In genomic region chr10:22717728-22718127, GRCh38 we compare ENCODE assay signal across 25 cellular contexts. TPM values are rescaled to one million over a fixed set of nuclear protein-coding genes. Genes with fewer than 3 reads are reported as not detected.
DNase-seq lines count a peak whose midpoint lies in the region; ATAC-seq and TF ChIP-seq lines count a peak whose summit lies in the region.
"Had no signal": no experiment of that assay in that cellular context is flagged by ENCODE, and none has a peak within 500 bp of the region (broad histone marks: within the 10 kb centered on the region; RNA-seq: fewer than 3 reads in every experiment).

No MANE protein-coding gene starts in this region.

- CTCF ChIA-PET in activated naive CD4-positive, alpha-beta T cell treated with anti-CD3 and anti-CD28 coated beads, Interleukin-2, amount 10 ng/mL, durations not matched to agents 7 days and 5 days (lab: Charles Lee), result interaction anchor here (0.6 to 0.8 kb wide), 2 partner anchors 128 to 143 kb away, joined by 3 to 4 read pairs; no protein-coding TSS in a partner anchor
- CTCF ChIA-PET in activated naive CD4-positive, alpha-beta T cell treated with anti-CD3 and anti-CD28 coated beads for 36 hours (lab: Charles Lee), result interaction anchor here (0.7 kb wide), 1 partner anchor 13 kb away, joined by 3 read pairs; no protein-coding TSS in a partner anchor
- CTCF ChIA-PET in WTC11 (lab: Charles Lee), result no interaction called here

- POLR2A ChIA-PET in WTC11 (lab: Charles Lee), result interaction anchor here (0.7 kb wide), 1 partner anchor 255 kb away, joined by 3 read pairs; no protein-coding TSS in a partner anchor

- no peaks in the 10 kb centered on the region for H3K9me3 ChIP-seq in mucosa of descending colon
- H3K9me3 ChIP-seq: BE2C, BLaER1 had no signal

- peaks cover 5% of the 10 kb centered on the region for H3K36me3 Mint-ChIP-seq in activated naive CD4-positive, alpha-beta T cell treated with anti-CD3 and anti-CD28 coated beads, Interleukin-2, amount 10 ng/mL, durations not matched to agents 7 days and 5 days
- H3K36me3 Mint-ChIP-seq in activated naive CD4-positive, alpha-beta T cell treated with anti-CD3 and anti-CD28 coated beads for 36 hours (ENCODE audit: low read depth), result no peaks in the 10 kb centered on the region
- H3K36me3 Mint-ChIP-seq in WTC11, result no peaks in the 10 kb centered on the region
- no peaks in the 10 kb centered on the region for H3K36me3 Mint-ChIP-seq in neural crest cell (ENCODE audit: low read depth)
- no peaks in the 10 kb centered on the region for H3K36me3 Mint-ChIP-seq in activated CD4-positive, alpha-beta T cell treated with anti-CD3 and anti-CD28 coated beads, Interleukin-2, amount 10 ng/mL, durations not matched to agents 24 days and 14 days (ENCODE audit: low read depth)
- H3K36me3 Mint-ChIP-seq: CD14-positive monocyte; CD4-positive, CD25-positive, alpha-beta regulatory T cell had no signal

- no peak for ATAC-seq in WTC11
- no peak for ATAC-seq in mucosa of descending colon
- ATAC-seq: GM12878 had no signal

- H3K4me1 Mint-ChIP-seq in activated naive CD4-positive, alpha-beta T cell treated with anti-CD3 and anti-CD28 coated beads, Interleukin-2, amount 10 ng/mL, durations not matched to agents 7 days and 5 days, result peaks cover 9% of the 10 kb centered on the region
- H3K4me1 Mint-ChIP-seq in activated naive CD4-positive, alpha-beta T cell treated with anti-CD3 and anti-CD28 coated beads for 36 hours (ENCODE audit: low read depth), result peaks cover 7% of the 10 kb centered on the region
- H3K4me1 Mint-ChIP-seq in WTC11 (peaks cover 13% of the 10 kb centered on the region), neural crest cell (peaks cover 7% of the 10 kb centered on the region)
- H3K4me1 Mint-ChIP-seq in activated CD4-positive, alpha-beta T cell treated with anti-CD3 and anti-CD28 coated beads, Interleukin-2, amount 10 ng/mL, durations not matched to agents 24 days and 14 days, result peaks cover 12% of the 10 kb centered on the region

- H3K36me3 ChIP-seq in mucosa of descending colon (ENCODE audit: low read depth), result no peaks in the 10 kb centered on the region
- H3K36me3 ChIP-seq: BE2C, BLaER1 had no signal

- no peak overlapping the region for H3K4me3 ChIP-seq in mucosa of descending colon
- H3K4me3 ChIP-seq: BLaER1, GM12878 had no signal

- intact Hi-C loops in activated naive CD4-positive, alpha-beta T cell treated with anti-CD3 and anti-CD28 coated beads for 36 hours (cut with micrococcal nuclease), result loop anchor here (10.0 kb wide), 1 partner anchor 1193 kb away; the partner anchor contains the start of gene SKIDA1
- intact Hi-C loops in mucosa of descending colon (cut with DNase I, micrococcal nuclease), result no loop called here
- intact Hi-C loops in activated CD4-positive, alpha-beta T cell treated with anti-CD3 and anti-CD28 coated beads, Interleukin-2, amount 10 ng/mL, durations not matched to agents 24 days and 14 days (cut with micrococcal nuclease), result loop anchor here (10.0 kb wide), 3 partner anchors 377 to 1203 kb away; partner anchors contain the start of gene MSRB2

- peak overlapping the region; percentile 24 for H3K27ac Mint-ChIP-seq in activated naive CD4-positive, alpha-beta T cell treated with anti-CD3 and anti-CD28 coated beads, Interleukin-2, amount 10 ng/mL, durations not matched to agents 7 days and 5 days
- no peak overlapping the region for H3K27ac Mint-ChIP-seq in activated naive CD4-positive, alpha-beta T cell treated with anti-CD3 and anti-CD28 coated beads for 36 hours
- no peak overlapping the region for H3K27ac Mint-ChIP-seq in WTC11
- H3K27ac Mint-ChIP-seq in neural crest cell (ENCODE audit: unreplicated experiment), result no peak overlapping the region
- no peak overlapping the region for H3K27ac Mint-ChIP-seq in activated CD4-positive, alpha-beta T cell treated with anti-CD3 and anti-CD28 coated beads, Interleukin-2, amount 10 ng/mL, durations not matched to agents 24 days and 14 days
- H3K27ac Mint-ChIP-seq: CD14-positive monocyte had no signal

- H3K4me3 Mint-ChIP-seq in activated naive CD4-positive, alpha-beta T cell treated with anti-CD3 and anti-CD28 coated beads, Interleukin-2, amount 10 ng/mL, durations not matched to agents 7 days and 5 days, result no peak overlapping the region
- no peak overlapping the region for H3K4me3 Mint-ChIP-seq in activated naive CD4-positive, alpha-beta T cell treated with anti-CD3 and anti-CD28 coated beads for 36 hours
- H3K4me3 Mint-ChIP-seq in WTC11 (no peak overlapping the region), neural crest cell (peak overlapping the region; percentile 42)
- no peak overlapping the region for H3K4me3 Mint-ChIP-seq in activated CD4-positive, alpha-beta T cell treated with anti-CD3 and anti-CD28 coated beads, Interleukin-2, amount 10 ng/mL, durations not matched to agents 24 days and 14 days
- H3K4me3 Mint-ChIP-seq: CD14-positive monocyte had no signal

- peaks cover 5% of the 10 kb centered on the region for H3K4me1 ChIP-seq in mucosa of descending colon (ENCODE audit: low read depth)
- H3K4me1 ChIP-seq: BE2C had no signal

- TF ChIP-seq CTCF in WTC11 (IDR thresholded peaks at IDR 0.05) (no peak), neural crest cell (conservative IDR thresholded peaks at IDR 0.05) (no peak), mucosa of descending colon (IDR thresholded peaks at IDR 0.05) (no peak)

- DNase-seq in activated naive CD4-positive, alpha-beta T cell treated with anti-CD3 and anti-CD28 coated beads, Interleukin-2, amount 10 ng/mL, durations not matched to agents 7 days and 5 days, result no peak
- DNase-seq in activated naive CD4-positive, alpha-beta T cell treated with anti-CD3 and anti-CD28 coated beads for 36 hours, result no peak
- DNase-seq in WTC11 (ENCODE audit: low spot score) (no peak), neural crest cell (ENCODE audit: low read depth, low spot score) (no peak), T1000 (lab: John Stamatoyannopoulos, UW) (no peak), mucosa of descending colon (no peak)
- no peak for DNase-seq in activated CD4-positive, alpha-beta T cell treated with anti-CD3 and anti-CD28 coated beads, Interleukin-2, amount 10 ng/mL, durations not matched to agents 24 days and 14 days
- DNase-seq: 8988T; ACHN; BE2C; C1 segment of cervical spinal cord; CD4-positive, alpha-beta memory T cell; CD4-positive, CD25-positive, alpha-beta regulatory T cell; CD8-positive, alpha-beta memory T cell; COR-L47; DMS 273 treated with DMSO at 0.1 percent for 48 hours; DMS153; DMS53; DMS79; DND-41; EL; GDM1 had no signal

- H3K9me3 Mint-ChIP-seq in activated naive CD4-positive, alpha-beta T cell treated with anti-CD3 and anti-CD28 coated beads, Interleukin-2, amount 10 ng/mL, durations not matched to agents 7 days and 5 days, result no peaks in the 10 kb centered on the region
- H3K9me3 Mint-ChIP-seq in activated naive CD4-positive, alpha-beta T cell treated with anti-CD3 and anti-CD28 coated beads for 36 hours, result no peaks in the 10 kb centered on the region
- H3K9me3 Mint-ChIP-seq in WTC11 (no peaks in the 10 kb centered on the region), neural crest cell (no peaks in the 10 kb centered on the region)
- no peaks in the 10 kb centered on the region for H3K9me3 Mint-ChIP-seq in activated CD4-positive, alpha-beta T cell treated with anti-CD3 and anti-CD28 coated beads, Interleukin-2, amount 10 ng/mL, durations not matched to agents 24 days and 14 days
- H3K9me3 Mint-ChIP-seq: CD14-positive monocyte; CD4-positive, alpha-beta memory T cell; CD8-positive, alpha-beta memory T cell had no signal

- peaks cover 11% of the 10 kb centered on the region for H3K27me3 Mint-ChIP-seq in activated naive CD4-positive, alpha-beta T cell treated with anti-CD3 and anti-CD28 coated beads, Interleukin-2, amount 10 ng/mL, durations not matched to agents 7 days and 5 days
- no peaks in the 10 kb centered on the region for H3K27me3 Mint-ChIP-seq in activated naive CD4-positive, alpha-beta T cell treated with anti-CD3 and anti-CD28 coated beads for 36 hours (ENCODE audit: low read depth)
- H3K27me3 Mint-ChIP-seq in WTC11 (ENCODE audit: low read depth) (peaks cover 9% of the 10 kb centered on the region), neural crest cell (ENCODE audit: low read depth) (peaks cover 7% of the 10 kb centered on the region)
- H3K27me3 Mint-ChIP-seq in activated CD4-positive, alpha-beta T cell treated with anti-CD3 and anti-CD28 coated beads, Interleukin-2, amount 10 ng/mL, durations not matched to agents 24 days and 14 days, result peaks cover 2% of the 10 kb centered on the region
- H3K27me3 Mint-ChIP-seq: CD4-positive, alpha-beta memory T cell; CD4-positive, CD25-positive, alpha-beta regulatory T cell had no signal

TF ChIP-seq in WTC11, 78 proteins besides CTCF, POLR2A, EP300 and RAD21:
- TF ChIP-seq ZNF121 (CRISPR knock-in tag; IDR thresholded peaks at IDR 0.05) (peak; percentile 27; the same call in 1 of the 2 replicates), HMGXB4 (CRISPR knock-in tag; IDR thresholded peaks at IDR 0.05) (no peak)

RNA-seq across cellular contexts. Expression of gene PIP4K2A, which starts 3.4 kb away (rescaled TPM):
- 10 to 100 TPM; 68.0 to 74.1 TPM for total RNA-seq in activated naive CD4-positive, alpha-beta T cell treated with anti-CD3 and anti-CD28 coated beads for 36 hours
- total RNA-seq in WTC11 (2021) (37.8 to 47.5 TPM (median 44.5 TPM) in 3 replicates), neural crest cell (25.4 and 28.7 TPM in 2 replicates), mucosa of descending colon (10 to 100 TPM; 17.2 to 29.4 (median 21.2) TPM)
- total RNA-seq in activated CD4-positive, alpha-beta T cell treated with anti-CD3 and anti-CD28 coated beads, Interleukin-2, amount 10 ng/mL, durations not matched to agents 24 days and 14 days, result 94.6 and 101 TPM in 2 replicates

Comparison
In these comparisons a context has a peak if more than half of its experiments do, and no peak if none do; other contexts are left out.
1. intact Hi-C loops: an anchor here in activated naive CD4-positive, alpha-beta T cell treated with anti-CD3 and anti-CD28 coated beads for 36 hours (10.0 kb wide) and activated CD4-positive, alpha-beta T cell treated with anti-CD3 and anti-CD28 coated beads, Interleukin-2, amount 10 ng/mL, durations not matched to agents 24 days and 14 days (10.0 kb wide); none called in mucosa of descending colon.